Comparison of ENCODE assay signal across 24 cellular contexts in the genomic region with DNA sequence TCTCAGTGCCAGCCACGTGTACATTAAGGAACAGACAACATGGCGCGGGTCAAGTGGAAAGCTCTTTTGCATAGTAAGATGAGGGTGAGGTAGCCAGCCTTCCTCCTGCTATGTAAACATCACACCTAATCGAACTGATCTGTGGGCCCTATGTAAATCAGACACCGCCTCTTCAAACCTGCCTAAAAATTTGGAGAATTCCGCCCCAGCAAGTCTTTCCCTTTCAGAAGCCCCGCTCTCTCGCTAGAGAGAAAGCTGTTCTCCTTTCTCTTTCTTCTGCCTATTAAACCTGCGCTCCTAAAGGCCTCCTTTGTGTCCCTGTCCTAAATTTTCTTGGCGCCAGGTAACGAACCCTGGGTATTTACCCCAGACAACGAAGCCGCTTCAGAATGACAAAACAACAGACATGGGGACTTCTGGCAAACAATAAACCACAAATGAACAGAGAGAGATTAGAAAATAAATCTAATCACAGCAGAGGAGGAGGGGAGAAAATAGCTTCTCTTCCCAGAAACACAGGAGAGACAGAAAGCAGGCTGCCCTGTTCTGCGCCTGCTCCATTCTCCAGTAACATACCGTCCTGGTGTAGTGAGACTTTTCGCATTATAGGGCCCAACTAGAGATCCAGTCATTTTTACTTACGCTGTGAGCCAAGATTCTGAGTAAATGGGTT. TPM values are rescaled to one million over a fixed set of nuclear protein-coding genes. Genes with fewer than 3 reads are reported as not detected.
A peak's percentile ranks its signal among the peaks of the same experiment; 100 is the strongest.
DNase-seq lines count a peak whose midpoint lies in the region; ATAC-seq, FAIRE-seq and TF ChIP-seq lines count a peak whose summit lies in the region.
"Had no signal": no experiment of that assay in that cellular context is flagged by ENCODE, and none has a peak within 500 bp of the region (broad histone marks: within the 10 kb centered on the region; RNA-seq: fewer than 3 reads in every experiment).

No MANE protein-coding gene starts in this region.

- no peak overlapping the region for H2AFZ ChIP-seq in neuronal stem cell (ENCODE audit: low read length)

- peaks cover 17% of the 10 kb centered on the region for H3K4me1 Mint-ChIP-seq in glutamatergic neuron (ENCODE audit: low read depth, unreplicated experiment)

- H3K4me3 ChIP-seq in neuronal stem cell (ENCODE audit: low read length in 2 of 2) (no peak overlapping the region), kidney (ENCODE audit: low read length in 2 of 2) (no peak overlapping the region)
- H3K4me3 ChIP-seq: A549, esophagus squamous epithelium, left lung, stomach, upper lobe of left lung had no signal

- peaks cover 4% of the 10 kb centered on the region for H3K9me3 Mint-ChIP-seq in glutamatergic neuron (ENCODE audit: unreplicated experiment)

- CTCF ChIA-PET in RWPE1 (lab: Yijun Ruan, JAX): interaction anchor here (0.6 kb wide), 1 partner anchor 115 kb away, joined by 7 read pairs; no protein-coding TSS in a partner anchor

- H2BK15ac ChIP-seq in neuronal stem cell (ENCODE audit: low read length): no peak overlapping the region

- H3K79me1 ChIP-seq in neuronal stem cell (ENCODE audit: low read depth, low read length): no peaks in the 10 kb centered on the region

- H2BK120ac ChIP-seq in neuronal stem cell (ENCODE audit: low read depth, low read length): no peak overlapping the region

- no peak overlapping the region for H2AK5ac ChIP-seq in neuronal stem cell (ENCODE audit: low read depth, low read length)

- H2BK12ac ChIP-seq in neuronal stem cell (ENCODE audit: low read length): no peak overlapping the region

- H3K27ac ChIP-seq in RWPE1 (peak overlapping the region; percentile 76), neuronal stem cell (replicated peaks; ENCODE audit: low read length) (peak overlapping the region; percentile 7), kidney (ENCODE audit: low read depth in 2 of 2, low read length in 2 of 2) (no peak overlapping the region)

- ATAC-seq in HG02678 (IDR thresholded peaks at IDR 0.05; ENCODE audit: unreplicated experiment) (no peak), GM21367 (IDR thresholded peaks at IDR 0.05; ENCODE audit: unreplicated experiment) (no peak)
- ATAC-seq: A549; activated CD8-positive, alpha-beta T cell treated with anti-CD3 and anti-CD28 coated beads, Interleukin-2, amount 10 ng/mL, durations not matched to agents 7 days and 5 days had no signal

- no peak for FAIRE-seq in kidney (lab: Jason Lieb, UNC)
- FAIRE-seq: A549 had no signal

- H3K4me2 ChIP-seq in neuronal stem cell (ENCODE audit: insufficient read depth, low read length, poor library complexity, severe bottlenecking): no peak overlapping the region

- POLR2A ChIA-PET in RWPE1 (lab: Yijun Ruan, JAX; ENCODE audit: low non-redundant PET): no interaction called here

- peaks cover 10% of the 10 kb centered on the region for H3K36me3 Mint-ChIP-seq in glutamatergic neuron (ENCODE audit: unreplicated experiment)

- H2BK5ac ChIP-seq in neuronal stem cell (ENCODE audit: low read length): no peak overlapping the region

- H3K9ac ChIP-seq in ES-I3 (ENCODE audit: low read depth, low read length) (0 out of 2 replicates have a peak overlapping the region, but pooled peaks have one; percentile 3), neuronal stem cell (ENCODE audit: low read depth, low read length, poor library complexity) (no peak overlapping the region), kidney (ENCODE audit: low read length in 2 of 2) (no peak overlapping the region)

- H3K4me3 Mint-ChIP-seq in glutamatergic neuron (ENCODE audit: unreplicated experiment): no peak overlapping the region
- H3K4me3 Mint-ChIP-seq: activated CD8-positive, alpha-beta T cell treated with anti-CD3 and anti-CD28 coated beads, Interleukin-2, amount 10 ng/mL, durations not matched to agents 7 days and 5 days; activated T-cell treated with anti-CD3 and anti-CD28 coated beads, Interleukin-2, amount 50 U/mL, for 4 hours had no signal

- DNase-seq in RWPE1 (ENCODE audit: low spot score) (no peak), glutamatergic neuron (no peak), neuronal stem cell (ENCODE audit: low spot score) (no peak), kidney (no peak), cardiac septum (ENCODE audit: low spot score) (no peak)
- DNase-seq: activated CD4-positive, CD25-positive, alpha-beta regulatory T cell; activated CD8-positive, alpha-beta T cell treated with anti-CD3 and anti-CD28 coated beads, Interleukin-2, amount 10 ng/mL, durations not matched to agents 7 days and 5 days; activated naive CD4-positive, alpha-beta T cell treated with anti-CD3 and anti-CD28 coated beads, Interleukin-2, amount 50 U/mL, for 16 hours; activated T-cell treated with anti-CD3 and anti-CD28 coated beads, Interleukin-2, amount 50 U/mL, for 4 hours; aorta; Caco-2; effector CD8-positive, alpha-beta T cell; esophagus squamous epithelium; KBM-7; left lung; NCI-H1694 treated with DMSO at 0.1 percent for 48 hours; NCI-H226; stomach; T1000; upper lobe of left lung had no signal

- H3K36me3 ChIP-seq in ES-I3 (ENCODE audit: insufficient read depth, low read length) (no peaks in the 10 kb centered on the region), neuronal stem cell (replicated peaks in 1 of 2; ENCODE audit: control insufficient read depth in 2 of 2, insufficient read depth in 2 of 2, low read length in 2 of 2) (no peaks in the 10 kb centered on the region), kidney (ENCODE audit: control insufficient read depth in 1 of 2, insufficient read depth in 2 of 2, low read length in 2 of 2) (no peaks in the 10 kb centered on the region)
- H3K36me3 ChIP-seq: esophagus squamous epithelium, left lung, stomach, upper lobe of left lung had no signal

- H3K4me1 ChIP-seq in ES-I3 (ENCODE audit: insufficient read depth, low read length): peaks cover 25% of the 10 kb centered on the region
- peaks cover 3 to 5% of the 10 kb centered on the region in 2 donors for H3K4me1 ChIP-seq in neuronal stem cell (ENCODE audit: control insufficient read depth in 2 of 2, insufficient read depth in 1 of 2, low read depth in 1 of 2, low read length in 2 of 2)
- peaks cover 16 to 23% of the 10 kb centered on the region in 2 donors for H3K4me1 ChIP-seq in kidney (ENCODE audit: control insufficient read depth in 1 of 2, insufficient read depth in 1 of 2, low read depth in 1 of 2, low read length in 2 of 2)

- no peak overlapping the region for H3K23ac ChIP-seq in neuronal stem cell (ENCODE audit: low read depth, low read length, poor library complexity)

- no peaks in the 10 kb centered on the region for H3K9me3 ChIP-seq in ES-I3 (ENCODE audit: control insufficient read depth, insufficient read depth, low read length)
- H3K9me3 ChIP-seq in neuronal stem cell (replicated peaks in 1 of 2; ENCODE audit: control insufficient read depth in 2 of 2, insufficient read depth in 1 of 2, low read depth in 1 of 2, low read length in 2 of 2): peaks cover 0 to 11% of the 10 kb centered on the region in 2 donors
- H3K9me3 ChIP-seq in kidney (ENCODE audit: control insufficient read depth in 1 of 2, low read length in 2 of 2): no peaks in the 10 kb centered on the region
- H3K9me3 ChIP-seq: Caco-2, esophagus squamous epithelium, left lung, upper lobe of left lung had no signal

- H3K18ac ChIP-seq in neuronal stem cell (ENCODE audit: low read length): no peak overlapping the region

- H4K91ac ChIP-seq in neuronal stem cell (ENCODE audit: low read depth, low read length, poor library complexity): no peak overlapping the region

- no peak overlapping the region for H3K14ac ChIP-seq in neuronal stem cell (ENCODE audit: low read length)

- intact Hi-C loops in kidney (cut with DNase I) (no loop called here), cardiac septum (cut with DNase I) (no loop called here)

- TF ChIP-seq CTCF in RWPE1 (conservative IDR thresholded peaks at IDR 0.05; ENCODE audit: low read depth) (no peak), glutamatergic neuron (IDR thresholded peaks at IDR 0.05; ENCODE audit: partially characterized antibody, unreplicated experiment) (no peak), kidney (IDR thresholded peaks at IDR 0.05; ENCODE audit: borderline replicate concordance, extremely low read depth, insufficient read depth) (no peak)

- no peaks in the 10 kb centered on the region for H3K27me3 ChIP-seq in neuronal stem cell (ENCODE audit: control insufficient read depth in 3 of 3, insufficient read depth in 3 of 3, low read depth in 1 of 3, low read length in 3 of 3)
- H3K27me3 ChIP-seq: esophagus squamous epithelium, left lung, stomach, upper lobe of left lung had no signal

- WGBS in neuronal stem cell (ENCODE audit: extremely low coverage in 2 of 2, insufficient read length in 2 of 2, insufficient replicate concordance in 1 of 2), 2 donors: no CpG with 5 or more reads among the region's 17 CpGs

- H4K8ac ChIP-seq in neuronal stem cell (ENCODE audit: low read depth, low read length): no peak overlapping the region

- peaks cover 2% of the 10 kb centered on the region for H3K27me3 Mint-ChIP-seq in glutamatergic neuron (ENCODE audit: unreplicated experiment)

- H3K27ac Mint-ChIP-seq in glutamatergic neuron (ENCODE audit: unreplicated experiment): peak overlapping the region; percentile 29
- H3K27ac Mint-ChIP-seq: activated CD8-positive, alpha-beta T cell treated with anti-CD3 and anti-CD28 coated beads, Interleukin-2, amount 10 ng/mL, durations not matched to agents 7 days and 5 days had no signal

- H3K4ac ChIP-seq in neuronal stem cell (ENCODE audit: low read length): no peak overlapping the region

RNA-seq across cellular contexts. Expression of gene CYP1B1, which starts 31.9 kb away (rescaled TPM):
- 3.4 TPM for total RNA-seq in glutamatergic neuron (ENCODE audit: unreplicated experiment)
- polyA plus RNA-seq in neuronal stem cell (2013, experiment 1 of 2): 0.31 TPM
- 0.28 TPM for polyA plus RNA-seq in neuronal stem cell (2013, experiment 2 of 2)
- 79.2 TPM for total RNA-seq in kidney
- polyA plus RNA-seq in kidney (ENCODE audit: insufficient read depth, low read depth, low replicate concordance): 7.7 TPM
- total RNA-seq in cardiac septum: 92.7 TPM

Comparison
In these comparisons a context has a peak if more than half of its experiments do, and no peak if none do; other contexts are left out.
1. H3K27ac ChIP-seq: peak in RWPE1 (single experiment) and neuronal stem cell (single experiment); none in kidney (0 of 2).
2. RNA of gene CYP1B1, which starts 31.9 kb away (total RNA-seq): 92.7 TPM in cardiac septum (single experiment) and 79.2 TPM in kidney (single experiment); 3.4 TPM in glutamatergic neuron (single experiment); every median in the first group is over 10 times any median in the second.